Comparison of ENCODE assay signal across 21 cellular contexts in genomic region chr20:59363094-59363493, GRCh38.
"Had no signal": no experiment of that assay in that cellular context is flagged by ENCODE, and none has a peak within 500 bp of the region (broad histone marks: within the 10 kb centered on the region; RNA-seq: fewer than 3 reads in every experiment).

No MANE protein-coding gene starts in this region.

- H3K9me3 ChIP-seq: esophagus muscularis mucosa, gastroesophageal sphincter, right atrium auricular region, sigmoid colon, testis, transverse colon had no signal

- H3K27me3 ChIP-seq: right atrium auricular region, testis had no signal

- H3K4me3 ChIP-seq: esophagus muscularis mucosa, gastroesophageal sphincter, lung, right atrium auricular region, sigmoid colon, skin epidermis, testis, transverse colon had no signal

- DNase-seq: cortex of kidney; effector memory CD8-positive, alpha-beta T cell; immature natural killer cell; left colon; left ventricle myocardium superior; mesendoderm; naive B cell; posterior cingulate gyrus; sigmoid colon; stimulated activated CD4-positive, alpha-beta T cell treated with anti-CD3 and anti-CD28 coated beads, Interleukin-2, amount 100 ng/mL, for 24 hours; stimulated activated CD4-positive, alpha-beta T cell treated with anti-CD3 and anti-CD28 coated beads, Interleukin-4, amount 100 ng/mL, for 4 hours; stimulated activated naive B cell treated with anti-CD40 and anti-IgM and Interleukin-4, amounts not matched to agents 10 μg/mL and 1 μg/mL and 100 μg/mL, for 72 hours; stimulated activated naive CD8-positive, alpha-beta T cell treated with anti-CD3 and anti-CD28 coated beads, Interleukin-15, amount 100 ng/mL, for 72 hours; testis; transverse colon had no signal

- H3K36me3 ChIP-seq: esophagus muscularis mucosa, gastroesophageal sphincter, right atrium auricular region, sigmoid colon, transverse colon had no signal

- H3K4me1 ChIP-seq: esophagus muscularis mucosa, gastroesophageal sphincter, right atrium auricular region, sigmoid colon, testis, transverse colon had no signal

- H3K27ac ChIP-seq: epithelial cell of prostate, esophagus muscularis mucosa, gastroesophageal sphincter, right atrium auricular region, sigmoid colon, skin epidermis, testis, transverse colon had no signal
